In the genomic region with DNA sequence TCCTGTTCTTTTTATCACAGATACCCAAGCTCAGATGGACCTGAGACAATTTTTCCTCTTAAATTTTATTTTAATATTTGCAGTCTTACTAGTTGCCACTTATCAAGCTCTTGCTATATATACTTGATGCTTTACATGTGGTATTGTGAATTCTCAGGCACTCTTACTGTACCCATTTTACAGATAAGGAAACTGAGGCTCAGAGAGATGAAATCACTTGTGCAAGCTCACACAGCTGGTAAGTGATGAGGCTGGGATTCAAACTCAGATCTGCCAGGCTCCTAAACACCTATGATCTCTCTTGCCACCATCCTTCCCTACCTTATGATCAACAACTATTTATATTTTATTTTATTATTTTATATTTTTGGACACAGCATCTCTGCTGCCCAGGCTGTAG, we compare ENCODE assay signal across 35 cellular contexts.
"Had no signal": no experiment of that assay in that cellular context is flagged by ENCODE, and none has a peak within 500 bp of the region (broad histone marks: within the 10 kb centered on the region; RNA-seq: fewer than 3 reads in every experiment).

No MANE protein-coding gene starts in this region.

- H3K9me3 ChIP-seq: MG63 had no signal

- H3K4me3 ChIP-seq: MG63 had no signal

- DNase-seq: Karpas-422, Kasumi-1, MG63, MM.1S, MV-4-11, NCI-H1048, NCI-H1092, NCI-H1092 treated with DMSO at 0.1 percent for 48 hours, NCI-H1105, NCI-H1105 treated with DMSO at 0.1 percent for 48 hours, NCI-H1417, NCI-H1417 treated with DMSO at 0.1 percent for 48 hours, NCI-H1436, NCI-H1436 treated with DMSO at 0.1 percent for 48 hours, NCI-H146, NCI-H1694, NCI-H1694 treated with DMSO at 0.1 percent for 48 hours, NCI-H187, NCI-H187 treated with DMSO at 0.1 percent for 48 hours, NCI-H1930, NCI-H2029, NCI-H2029 treated with DMSO at 0.1 percent for 48 hours, NCI-H2081, NCI-H2081 treated with DMSO at 0.1 percent for 48 hours, NCI-H2107, NCI-H2171, NCI-H2171 treated with DMSO at 0.1 percent for 48 hours, NCI-H2227 treated with DMSO at 0.1 percent for 48 hours, NCI-H226, NCI-H345, NCI-H446, NCI-H446 treated with DMSO at 0.1 percent for 48 hours, NCI-H510A, NCI-H510A treated with DMSO at 0.1 percent for 48 hours, NCI-H524 had no signal

- H3K36me3 ChIP-seq: MG63 had no signal
